Comparison of ENCODE assay signal across 35 cellular contexts in genomic region chr11:27119396-27119795, GRCh38.
"Had no signal": no experiment of that assay in that cellular context is flagged by ENCODE, and none has a peak within 500 bp of the region (broad histone marks: within the 10 kb centered on the region; RNA-seq: fewer than 3 reads in every experiment).

No MANE protein-coding gene starts in this region.

- H3K36me3 ChIP-seq: brain microvascular endothelial cell, gastrocnemius medialis, heart left ventricle, WERI-Rb-1 had no signal

- H3K27ac ChIP-seq: brain microvascular endothelial cell, coronary artery, dorsolateral prefrontal cortex, foreskin keratinocyte, gastrocnemius medialis, heart left ventricle, WERI-Rb-1 had no signal

- H3K36me3 Mint-ChIP-seq: activated naive CD4-positive, alpha-beta T cell treated with anti-CD3 and anti-CD28 coated beads, Interleukin-2, amount 10 ng/mL, durations not matched to agents 7 days and 5 days; activated naive CD4-positive, alpha-beta T cell treated with anti-CD3 and anti-CD28 coated beads, Interleukin-2, amount 50 U/mL, for 72 hours; activated naive CD8-positive, alpha-beta T cell treated with anti-CD3 and anti-CD28 coated beads, Interleukin-2, amount 10 ng/mL, durations not matched to agents 7 days and 5 days had no signal

- H3K4me3 ChIP-seq: coronary artery, dorsolateral prefrontal cortex, gastrocnemius medialis, heart left ventricle had no signal

- H3K9me3 Mint-ChIP-seq: activated CD4-positive, alpha-beta memory T cell treated with anti-CD3 and anti-CD28 coated beads, Interleukin-2, amount 10 ng/mL, durations not matched to agents 7 days and 5 days; activated CD4-positive, alpha-beta T cell treated with anti-CD3 and anti-CD28 coated beads, Interleukin-2, amount 10 ng/mL, durations not matched to agents 24 days and 14 days; activated naive CD4-positive, alpha-beta T cell treated with anti-CD3 and anti-CD28 coated beads, Interleukin-2, amount 10 ng/mL, durations not matched to agents 7 days and 5 days; activated naive CD4-positive, alpha-beta T cell treated with anti-CD3 and anti-CD28 coated beads, Interleukin-2, amount 50 U/mL, for 72 hours; activated naive CD8-positive, alpha-beta T cell treated with anti-CD3 and anti-CD28 coated beads, Interleukin-2, amount 10 ng/mL, durations not matched to agents 7 days and 5 days; activated T-cell treated with anti-CD3 and anti-CD28 coated beads, Interleukin-2, amount 50 U/mL, for 24 hours; dendritic cell treated with granulocyte-macrophage colony-stimulating factor and Interleukin-4, amounts not matched to agents 40 ng/mL and 50 ng/mL, for 4 days; endodermal cell; T-helper 2 cell treated with Interferon-gamma antibody and Interleukin-4, amounts not matched to agents 5 μg/mL and 100 μg/mL, for 36 hours had no signal

- FAIRE-seq: astrocyte, bronchial epithelial cell had no signal

- H3K27ac Mint-ChIP-seq: activated CD4-positive, alpha-beta memory T cell treated with anti-CD3 and anti-CD28 coated beads, Interleukin-2, amount 10 ng/mL, durations not matched to agents 7 days and 5 days; activated CD4-positive, alpha-beta T cell treated with anti-CD3 and anti-CD28 coated beads for 36 hours; activated CD4-positive, alpha-beta T cell treated with anti-CD3 and anti-CD28 coated beads, Interleukin-2, amount 10 ng/mL, durations not matched to agents 24 days and 14 days; activated naive CD4-positive, alpha-beta T cell treated with anti-CD3 and anti-CD28 coated beads, Interleukin-2, amount 10 ng/mL, durations not matched to agents 7 days and 5 days; activated naive CD4-positive, alpha-beta T cell treated with anti-CD3 and anti-CD28 coated beads, Interleukin-2, amount 50 U/mL, for 72 hours; activated naive CD8-positive, alpha-beta T cell treated with anti-CD3 and anti-CD28 coated beads, Interleukin-2, amount 10 ng/mL, durations not matched to agents 7 days and 5 days; activated T-cell treated with anti-CD3 and anti-CD28 coated beads, Interleukin-2, amount 50 U/mL, for 24 hours; activated T-cell treated with anti-CD3 and anti-CD28 coated beads, Interleukin-2, amount 50 U/mL, for 72 hours; dendritic cell treated with granulocyte-macrophage colony-stimulating factor and Interleukin-4, amounts not matched to agents 40 ng/mL and 50 ng/mL, for 4 days; endodermal cell; T-helper 17 cell; T-helper 2 cell treated with Interferon-gamma antibody and Interleukin-4, amounts not matched to agents 5 μg/mL and 100 μg/mL, for 36 hours had no signal

- H3K9me3 ChIP-seq: gastrocnemius medialis, heart left ventricle had no signal

- H3K4me1 Mint-ChIP-seq: activated CD4-positive, alpha-beta memory T cell treated with anti-CD3 and anti-CD28 coated beads, Interleukin-2, amount 10 ng/mL, durations not matched to agents 7 days and 5 days; activated CD4-positive, alpha-beta T cell treated with anti-CD3 and anti-CD28 coated beads for 36 hours; activated CD4-positive, alpha-beta T cell treated with anti-CD3 and anti-CD28 coated beads, Interleukin-2, amount 10 ng/mL, durations not matched to agents 24 days and 14 days; activated naive CD4-positive, alpha-beta T cell treated with anti-CD3 and anti-CD28 coated beads, Interleukin-2, amount 10 ng/mL, durations not matched to agents 7 days and 5 days; activated naive CD8-positive, alpha-beta T cell treated with anti-CD3 and anti-CD28 coated beads, Interleukin-2, amount 10 ng/mL, durations not matched to agents 7 days and 5 days; central memory CD8-positive, alpha-beta T cell; endodermal cell; T-helper 17 cell had no signal

- H3K27me3 ChIP-seq: brain microvascular endothelial cell, dorsolateral prefrontal cortex, foreskin keratinocyte, gastrocnemius medialis, heart left ventricle had no signal

- H3K4me1 ChIP-seq: gastrocnemius medialis, heart left ventricle had no signal

- H3K27me3 Mint-ChIP-seq: activated CD4-positive, alpha-beta memory T cell treated with anti-CD3 and anti-CD28 coated beads, Interleukin-2, amount 10 ng/mL, durations not matched to agents 7 days and 5 days; activated CD4-positive, alpha-beta T cell treated with anti-CD3 and anti-CD28 coated beads, Interleukin-2, amount 10 ng/mL, durations not matched to agents 24 days and 14 days; activated naive CD4-positive, alpha-beta T cell treated with anti-CD3 and anti-CD28 coated beads, Interleukin-2, amount 10 ng/mL, durations not matched to agents 7 days and 5 days; activated naive CD8-positive, alpha-beta T cell treated with anti-CD3 and anti-CD28 coated beads, Interleukin-2, amount 10 ng/mL, durations not matched to agents 7 days and 5 days; activated T-cell treated with anti-CD3 and anti-CD28 coated beads, Interleukin-2, amount 50 U/mL, for 24 hours; central memory CD8-positive, alpha-beta T cell; dendritic cell treated with granulocyte-macrophage colony-stimulating factor and Interleukin-4, amounts not matched to agents 40 ng/mL and 50 ng/mL, for 4 days; T-helper 17 cell had no signal

- ATAC-seq: activated CD4-positive, alpha-beta T cell treated with anti-CD3 and anti-CD28 coated beads for 36 hours; activated naive CD4-positive, alpha-beta T cell treated with anti-CD3 and anti-CD28 coated beads, Interleukin-2, amount 50 U/mL, for 72 hours; activated T-cell treated with anti-CD3 and anti-CD28 coated beads, Interleukin-2, amount 50 U/mL, for 72 hours; esophagus mucosa; foreskin keratinocyte; gastrocnemius medialis; heart left ventricle; T-helper 17 cell had no signal

- H3K4me3 Mint-ChIP-seq: activated CD4-positive, alpha-beta memory T cell treated with anti-CD3 and anti-CD28 coated beads, Interleukin-2, amount 10 ng/mL, durations not matched to agents 7 days and 5 days; activated CD4-positive, alpha-beta T cell treated with anti-CD3 and anti-CD28 coated beads for 36 hours; activated CD4-positive, alpha-beta T cell treated with anti-CD3 and anti-CD28 coated beads, Interleukin-2, amount 10 ng/mL, durations not matched to agents 24 days and 14 days; activated naive CD4-positive, alpha-beta T cell treated with anti-CD3 and anti-CD28 coated beads, Interleukin-2, amount 10 ng/mL, durations not matched to agents 7 days and 5 days; activated naive CD8-positive, alpha-beta T cell treated with anti-CD3 and anti-CD28 coated beads, Interleukin-2, amount 10 ng/mL, durations not matched to agents 7 days and 5 days; activated T-cell treated with anti-CD3 and anti-CD28 coated beads, Interleukin-2, amount 50 U/mL, for 24 hours; activated T-cell treated with anti-CD3 and anti-CD28 coated beads, Interleukin-2, amount 50 U/mL, for 72 hours; central memory CD8-positive, alpha-beta T cell; dendritic cell treated with granulocyte-macrophage colony-stimulating factor and Interleukin-4, amounts not matched to agents 40 ng/mL and 50 ng/mL, for 4 days; endodermal cell; T-helper 17 cell; T-helper 2 cell treated with Interferon-gamma antibody and Interleukin-4, amounts not matched to agents 5 μg/mL and 100 μg/mL, for 36 hours had no signal

- DNase-seq: activated CD4-positive, alpha-beta memory T cell treated with anti-CD3 and anti-CD28 coated beads, Interleukin-2, amount 10 ng/mL, durations not matched to agents 7 days and 5 days; activated CD4-positive, alpha-beta T cell treated with anti-CD3 and anti-CD28 coated beads for 36 hours; activated CD4-positive, alpha-beta T cell treated with anti-CD3 and anti-CD28 coated beads, Interleukin-2, amount 10 ng/mL, durations not matched to agents 24 days and 14 days; activated CD4-positive, alpha-beta T cell treated with anti-CD3 and anti-CD28 coated beads, Interleukin-2, amount 50 U/mL, for 4 hours; activated CD4-positive, CD25-positive, alpha-beta regulatory T cell; activated CD4-positive, CD25-positive, alpha-beta regulatory T cell treated with anti-CD3 and anti-CD28 coated beads, Interleukin-2, amount 50 U/mL, for 72 hours; activated CD8-positive, alpha-beta memory T cell treated with anti-CD3 and anti-CD28 coated beads, Interleukin-2, amount 50 U/mL, for 48 hours; activated gamma-delta T cell; activated naive CD4-positive, alpha-beta T cell; activated naive CD4-positive, alpha-beta T cell treated with anti-CD3 and anti-CD28 coated beads, Interleukin-2, amount 10 ng/mL, durations not matched to agents 7 days and 5 days; activated naive CD8-positive, alpha-beta T cell treated with anti-CD3 and anti-CD28 coated beads, Interleukin-2, amount 10 ng/mL, durations not matched to agents 7 days and 5 days; activated T-cell treated with anti-CD3 and anti-CD28 coated beads for 4 hours; activated T-cell treated with anti-CD3 and anti-CD28 coated beads, Interleukin-2, amount 50 U/mL, for 24 hours; activated T-cell treated with anti-CD3 and anti-CD28 coated beads, Interleukin-2, amount 50 U/mL, for 72 hours; anterior cingulate cortex; brain microvascular endothelial cell; dorsolateral prefrontal cortex; effector memory CD4-positive, alpha-beta T cell; endodermal cell; foreskin keratinocyte; gastrocnemius medialis; glutamatergic neuron; heart left ventricle; T-helper 1 cell; T-helper 17 cell; T1000; WERI-Rb-1 had no signal
